ENCODE assay signal across 18 cellular contexts in the genomic region with DNA sequence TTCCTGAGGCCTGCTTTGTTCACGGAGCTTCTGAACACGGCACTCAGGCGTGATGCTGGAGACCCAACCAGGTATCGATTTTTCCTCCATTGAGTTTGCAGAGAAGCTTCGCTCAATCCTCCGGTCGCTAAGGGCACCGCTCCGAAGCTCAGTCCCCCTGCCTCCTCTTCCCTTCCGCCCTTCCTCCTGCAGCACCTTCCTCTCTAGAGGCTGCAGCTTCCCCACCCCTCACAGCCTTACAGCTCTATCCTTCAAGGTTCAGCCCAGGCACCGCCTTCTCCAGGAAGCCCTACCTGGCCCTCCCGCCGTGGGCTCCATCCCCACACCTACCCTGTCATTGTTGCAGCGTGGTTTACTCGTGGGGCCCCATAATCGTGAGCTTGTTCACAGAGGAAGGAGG.
"Had no signal": no experiment of that assay in that cellular context is flagged by ENCODE, and none has a peak within 500 bp of the region (broad histone marks: within the 10 kb centered on the region; RNA-seq: fewer than 3 reads in every experiment).

No MANE protein-coding gene starts in this region.

- DNase-seq: activated CD4-positive, alpha-beta T cell treated with anti-CD3 and anti-CD28 coated beads for 48 hours; activated CD8-positive, alpha-beta T cell treated with anti-CD3 and anti-CD28 coated beads, Interleukin-2, amount 10 ng/mL, durations not matched to agents 7 days and 5 days; activated naive CD4-positive, alpha-beta T cell treated with anti-CD3 and anti-CD28 coated beads, Interleukin-2, amount 50 U/mL, for 16 hours; activated T-cell treated with anti-CD3 and anti-CD28 coated beads, Interleukin-2, amount 50 U/mL, for 24 hours; cerebellar nuclear complex; effector CD8-positive, alpha-beta T cell; heart right ventricle; mesenchymal stem cell; naive thymus-derived CD4-positive, alpha-beta T cell; SIG-M5; stimulated activated CD4-positive, alpha-beta T cell treated with anti-CD3 and anti-CD28 coated beads, Interleukin-12 subunit alpha, Interleukin-12 subunit beta, amount 100 ng/mL, for 4 hours; stimulated activated CD4-positive, alpha-beta T cell treated with anti-CD3 and anti-CD28 coated beads, Interleukin-1b, Interleukin-23, amount 100 ng/mL, for 48 hours had no signal

- H3K27me3 Mint-ChIP-seq: activated T-cell treated with anti-CD3 and anti-CD28 coated beads, Interleukin-2, amount 50 U/mL, for 24 hours had no signal

- H3K4me3 Mint-ChIP-seq: activated CD8-positive, alpha-beta T cell treated with anti-CD3 and anti-CD28 coated beads, Interleukin-2, amount 10 ng/mL, durations not matched to agents 7 days and 5 days; activated T-cell treated with anti-CD3 and anti-CD28 coated beads, Interleukin-2, amount 50 U/mL, for 24 hours; naive thymus-derived CD4-positive, alpha-beta T cell; stimulated activated naive CD8-positive, alpha-beta T cell treated with anti-CD3 and anti-CD28 coated beads, Interleukin-15, amount 100 ng/mL, for 72 hours had no signal

- H3K9me3 Mint-ChIP-seq: activated T-helper 2 cell treated with anti-CD3 and anti-CD28 coated beads, Interferon-gamma antibody, Interleukin-2, Interleukin-4, amounts not matched to agents 10 μg/mL and 5 μg/mL and 100 μg/mL, durations not matched to agents 14 hours and 24 hours and 36 hours had no signal

- ATAC-seq: activated CD8-positive, alpha-beta T cell treated with anti-CD3 and anti-CD28 coated beads, Interleukin-2, amount 10 ng/mL, durations not matched to agents 7 days and 5 days; esophagus mucosa; gastroesophageal sphincter; heart right ventricle; naive thymus-derived CD4-positive, alpha-beta T cell; stimulated activated naive CD8-positive, alpha-beta T cell treated with anti-CD3 and anti-CD28 coated beads, Interleukin-15, amount 100 ng/mL, for 72 hours had no signal

- H3K4me1 Mint-ChIP-seq: stimulated activated naive CD8-positive, alpha-beta T cell treated with anti-CD3 and anti-CD28 coated beads, Interleukin-15, amount 100 ng/mL, for 72 hours had no signal

- H3K27ac Mint-ChIP-seq: activated CD8-positive, alpha-beta T cell treated with anti-CD3 and anti-CD28 coated beads, Interleukin-2, amount 10 ng/mL, durations not matched to agents 7 days and 5 days; activated T-cell treated with anti-CD3 and anti-CD28 coated beads, Interleukin-2, amount 50 U/mL, for 24 hours; activated T-helper 2 cell treated with anti-CD3 and anti-CD28 coated beads, Interferon-gamma antibody, Interleukin-2, Interleukin-4, amounts not matched to agents 10 μg/mL and 5 μg/mL and 100 μg/mL, durations not matched to agents 14 hours and 24 hours and 36 hours; naive thymus-derived CD4-positive, alpha-beta T cell had no signal

- H3K9me3 ChIP-seq: ascending aorta, breast epithelium had no signal
